ENCODE assay signal across 12 cellular contexts in genomic region chr19:17489392-17490030, GRCh38. TPM values are rescaled to one million over a fixed set of nuclear protein-coding genes. Genes with fewer than 3 reads are reported as not detected.
DNase-seq lines count a peak whose midpoint lies in the region; ATAC-seq, FAIRE-seq and TF ChIP-seq lines count a peak whose summit lies in the region.
"Had no signal": no experiment of that assay in that cellular context is flagged by ENCODE, and none has a peak within 500 bp of the region (broad histone marks: within the 10 kb centered on the region; RNA-seq: fewer than 3 reads in every experiment).

No MANE protein-coding gene starts in this region.

- H3K27me3 Mint-ChIP-seq in activated T-helper 1 cell treated with anti-CD3 and anti-CD28 coated beads, Interleukin-12 subunit alpha, Interleukin-12 subunit beta, Interleukin-2, Interleukin-4 antibody, amounts not matched to agents 30 ng/mL and 10 ng/mL and 1 ng/mL, durations not matched to agents 14 hours and 24 hours and 36 hours (ENCODE audit: insufficient read depth) = peaks cover 2% of the 10 kb centered on the region

- FAIRE-seq in HepG2 (lab: Jason Lieb, UNC) = no peak

- CTCF ChIA-PET in HepG2 (lab: Yijun Ruan, JAX; ENCODE audit: low intra/inter-chr PET ratio, low total read pairs) = no interaction called here

- peaks cover 0 to 32% (median 13%) of the 10 kb centered on the region in 12 donors for H3K4me1 ChIP-seq in heart left ventricle
- H3K4me1 ChIP-seq in HepG2 (ENCODE audit: insufficient read depth, low read length) = peaks cover 18% of the 10 kb centered on the region
- H3K4me1 ChIP-seq in uterus = no peaks in the 10 kb centered on the region

- WGBS in heart left ventricle, 4 donors = 71 to 78% (median 73%) methylated on average over 9 of the region's 9 CpGs
- 94% methylated on average over 9 of the region's 9 CpGs for WGBS in HepG2 (ENCODE audit: low lambda C conversion rate)

- POLR2A ChIA-PET in HepG2 (lab: Yijun Ruan, JAX) = no interaction called here

- peak overlapping the region in 8 of 12 donors; percentile 19 to 67 (median 40) for H3K27ac ChIP-seq in heart left ventricle
- no peak overlapping the region for H3K27ac ChIP-seq in HepG2 (ENCODE audit: extremely low read length, insufficient read depth, low read length)
- H3K27ac ChIP-seq in substantia nigra (ENCODE audit: low read depth, low read length, poor library complexity, severe bottlenecking) = peak overlapping the region; percentile 52
- H3K27ac ChIP-seq in uterus = no peak overlapping the region
- H3K27ac ChIP-seq: ovary had no signal

- H4K20me1 ChIP-seq in HepG2 (ENCODE audit: insufficient read depth, low read length) = 0 out of 2 replicates have a peak, but pooled peaks cover 4% of the 10 kb centered on the region

- no peaks in the 10 kb centered on the region for H3K9me3 Mint-ChIP-seq in activated T-helper 1 cell treated with anti-CD3 and anti-CD28 coated beads, Interleukin-12 subunit alpha, Interleukin-12 subunit beta, Interleukin-2, Interleukin-4 antibody, amounts not matched to agents 30 ng/mL and 10 ng/mL and 1 ng/mL, durations not matched to agents 14 hours and 24 hours and 36 hours

- no peaks in the 10 kb centered on the region for H3K27me3 ChIP-seq in heart left ventricle
- no peaks in the 10 kb centered on the region for H3K27me3 ChIP-seq in HepG2 (ENCODE audit: control insufficient read depth in 1 of 2, insufficient read depth in 2 of 2, low read length in 2 of 2)
- H3K27me3 ChIP-seq in uterus = no peaks in the 10 kb centered on the region
- H3K27me3 ChIP-seq: adrenal gland, ovary had no signal

- no peak overlapping the region for H3K9ac ChIP-seq in HepG2 (ENCODE audit: insufficient read depth, low read depth, low read length)

- H3K9me3 ChIP-seq in heart left ventricle (no peaks in the 10 kb centered on the region), HepG2 (ENCODE audit: low read length) (no peaks in the 10 kb centered on the region), uterus (no peaks in the 10 kb centered on the region)
- H3K9me3 ChIP-seq: adrenal gland, ovary had no signal

- DNase-seq in heart left ventricle (peak in 1 of 5 donors; percentile 21), left cardiac atrium (no peak), HepG2 (ENCODE audit: low spot score) (no peak), substantia nigra (lab: John Stamatoyannopoulos, UW) (no peak), uterus (no peak), NCI-H1417 (lab: John Stamatoyannopoulos, UW) (no peak)
- DNase-seq in activated T-helper 1 cell treated with anti-CD3 and anti-CD28 coated beads, Interleukin-12 subunit alpha, Interleukin-12 subunit beta, Interleukin-2, Interleukin-4 antibody, amounts not matched to agents 30 ng/mL and 10 ng/mL and 1 ng/mL, durations not matched to agents 14 hours and 24 hours and 36 hours (ENCODE audit: low spot score) = no peak

- in situ Hi-C loops in HepG2 (cut with HindIII; ENCODE audit: extremely low pct_ligation_motif_present, low pct_unique_long_range_greater_than_20kb) = no loop called here

- H3K4me3 ChIP-seq in heart left ventricle = no peak overlapping the region
- H3K4me3 ChIP-seq in HepG2 (replicated peaks in 1 of 3; ENCODE audit: insufficient read depth in 1 of 3, low read depth in 2 of 3, low read length in 3 of 3) = no peak overlapping the region
- H3K4me3 ChIP-seq in uterus = no peak overlapping the region
- H3K4me3 ChIP-seq: adrenal gland, ovary had no signal

- H3K79me2 ChIP-seq in HepG2 (ENCODE audit: insufficient read depth, low read length) = no peaks in the 10 kb centered on the region

- intact Hi-C loops in heart left ventricle (cut with DNase I) (loop anchor here in 1 of 10 donors (10.0 kb wide), 1 partner anchor 615 kb away; no protein-coding TSS in a partner anchor), left cardiac atrium (cut with DNase I) (no loop called here), HepG2 (cut with micrococcal nuclease; ENCODE audit: unreplicated experiment) (no loop called here), uterus (cut with DNase I; ENCODE audit: low total_unique reads) (no loop called here)
- intact Hi-C loops in activated T-helper 1 cell treated with anti-CD3 and anti-CD28 coated beads, Interleukin-12 subunit alpha, Interleukin-12 subunit beta, Interleukin-2, Interleukin-4 antibody, amounts not matched to agents 30 ng/mL and 10 ng/mL and 1 ng/mL, durations not matched to agents 14 hours and 24 hours and 36 hours (cut with micrococcal nuclease) = no loop called here

- peaks cover 7% of the 10 kb centered on the region for H3K4me1 Mint-ChIP-seq in activated T-helper 1 cell treated with anti-CD3 and anti-CD28 coated beads, Interleukin-12 subunit alpha, Interleukin-12 subunit beta, Interleukin-2, Interleukin-4 antibody, amounts not matched to agents 30 ng/mL and 10 ng/mL and 1 ng/mL, durations not matched to agents 14 hours and 24 hours and 36 hours (ENCODE audit: low read depth)

- H3K4me3 Mint-ChIP-seq in activated T-helper 1 cell treated with anti-CD3 and anti-CD28 coated beads, Interleukin-12 subunit alpha, Interleukin-12 subunit beta, Interleukin-2, Interleukin-4 antibody, amounts not matched to agents 30 ng/mL and 10 ng/mL and 1 ng/mL, durations not matched to agents 14 hours and 24 hours and 36 hours = no peak overlapping the region

- no peak overlapping the region for H3K4me2 ChIP-seq in HepG2 (ENCODE audit: low read depth, low read length)

- peak overlapping the region; percentile 26 for H3K27ac Mint-ChIP-seq in activated T-helper 1 cell treated with anti-CD3 and anti-CD28 coated beads, Interleukin-12 subunit alpha, Interleukin-12 subunit beta, Interleukin-2, Interleukin-4 antibody, amounts not matched to agents 30 ng/mL and 10 ng/mL and 1 ng/mL, durations not matched to agents 14 hours and 24 hours and 36 hours

- BruUV-seq in HepG2 (replicated peaks; lab: Mats Ljungman, UMichigan) = no TSS peak

- ATAC-seq in heart left ventricle = peak in 1 of 4 donors; percentile 53
- ATAC-seq in left cardiac atrium = no peak
- ATAC-seq in HepG2 = no peak
- no peak for ATAC-seq in GM18498 (IDR thresholded peaks at IDR 0.05; ENCODE audit: unreplicated experiment)

- H3K36me3 Mint-ChIP-seq in activated T-helper 1 cell treated with anti-CD3 and anti-CD28 coated beads, Interleukin-12 subunit alpha, Interleukin-12 subunit beta, Interleukin-2, Interleukin-4 antibody, amounts not matched to agents 30 ng/mL and 10 ng/mL and 1 ng/mL, durations not matched to agents 14 hours and 24 hours and 36 hours (ENCODE audit: low read depth) = no peaks in the 10 kb centered on the region

- peaks cover 0 to 51% (median 16%) of the 10 kb centered on the region in 9 donors for H3K36me3 ChIP-seq in heart left ventricle
- H3K36me3 ChIP-seq in HepG2 (replicated peaks in 1 of 2; ENCODE audit: control insufficient read depth in 1 of 2, insufficient read depth in 2 of 2, low read length in 2 of 2) = peaks cover 1 to 4% of the 10 kb centered on the region in 2 experiments; a peak in 1 of 5 replicates
- H3K36me3 ChIP-seq in uterus = no peaks in the 10 kb centered on the region
- H3K36me3 ChIP-seq: ovary had no signal

- TF ChIP-seq POLR2A in heart left ventricle (IDR thresholded peaks at IDR 0.05) (no peak), HepG2 (IDR thresholded peaks at IDR 0.05; ENCODE audit: insufficient read depth in 1 of 2, low read depth in 2 of 2, low read length in 2 of 2) (no peak), uterus (IDR thresholded peaks at IDR 0.05) (no peak)

- no peak overlapping the region for H2AFZ ChIP-seq in HepG2 (ENCODE audit: low read length)

- TF ChIP-seq RAD21 in HepG2 (CRISPR knock-in tag; IDR thresholded peaks at IDR 0.05) = no peak

- TF ChIP-seq CTCF in heart left ventricle (IDR thresholded peaks at IDR 0.05) (no peak), HepG2 (CRISPR knock-in tag; IDR thresholded peaks at IDR 0.05) (no peak), uterus (IDR thresholded peaks at IDR 0.05) (no peak)

- TF ChIP-seq EP300 in HepG2 (IDR thresholded peaks at IDR 0.05; ENCODE audit: low read depth in 2 of 2, low read length in 2 of 2) (no peak), HepG2 (CRISPR knock-in tag; IDR thresholded peaks at IDR 0.05; ENCODE audit: borderline replicate concordance) (no peak)

RNA-seq across cellular contexts. Expression of gene SLC27A1, which starts 19.2 kb away (rescaled TPM):
- total RNA-seq in heart left ventricle (10 to 100 TPM; 32.6 to 70.3 (median 52.7) TPM), left cardiac atrium (10 to 100 TPM; 33.4 to 55.1 TPM), HepG2 (2016; rRNA removed; fragmentation: Illumina TruSeq; extraction: Trizol) (1.7 and 4.1 TPM in 2 replicates), uterus (10 to 100 TPM in 3 of 4 donors, 1 to 10 TPM in 1; 7.1 to 36.5 (median 26.9) TPM)
- polyA plus RNA-seq in heart left ventricle (10 to 100 TPM; 22.1 to 47.6 TPM), HepG2 (2011; rRNA removed) (8.7 and 8.8 TPM in 2 replicates)
- 1.7 and 2.0 TPM in 2 replicates for total RNA-seq in activated T-helper 1 cell treated with anti-CD3 and anti-CD28 coated beads, Interleukin-12 subunit alpha, Interleukin-12 subunit beta, Interleukin-2, Interleukin-4 antibody, amounts not matched to agents 30 ng/mL and 10 ng/mL and 1 ng/mL, durations not matched to agents 14 hours and 24 hours and 36 hours
- total RNA-seq in HepG2 (2016; cell fraction: cytosol; rRNA removed; fragmentation: Illumina TruSeq; extraction: Trizol; ENCODE audit: low read depth) = 0.71 and 0.79 TPM in 2 replicates
- total RNA-seq in HepG2 (2016; cell fraction: insoluble cytoplasmic fraction; rRNA removed; fragmentation: Illumina TruSeq; extraction: Trizol) = 1.7 and 4.7 TPM in 2 replicates
- total RNA-seq in HepG2 (2016; cell fraction: membrane; rRNA removed; fragmentation: Illumina TruSeq; extraction: Trizol) = 1.8 and 2.2 TPM in 2 replicates
- total RNA-seq in HepG2 (2016; cell fraction: nucleus; rRNA removed; fragmentation: Illumina TruSeq; extraction: Trizol) = 4.2 and 7.1 TPM in 2 replicates
- polyA plus RNA-seq in HepG2 (2011; cell fraction: cytosol; rRNA removed) = 5.6 and 8.5 TPM in 2 replicates
- polyA plus RNA-seq in HepG2 (2011; cell fraction: nucleus; rRNA removed) = 30.2 and 36.7 TPM in 2 replicates
- polyA plus RNA-seq in HepG2 (2012) = 4.1 and 6.3 TPM in 2 replicates
- polyA plus RNA-seq in HepG2 (2016; cell fraction: cytosol; fragmentation: Illumina TruSeq; extraction: Trizol; ENCODE audit: low read depth) = 0.52 and 0.53 TPM in 2 replicates
- polyA plus RNA-seq in HepG2 (2016; cell fraction: insoluble cytoplasmic fraction; fragmentation: Illumina TruSeq; extraction: Trizol; ENCODE audit: low read depth) = 1.3 and 1.7 TPM in 2 replicates
- 0.94 and 1.2 TPM in 2 replicates for polyA plus RNA-seq in HepG2 (2016; cell fraction: membrane; fragmentation: Illumina TruSeq; extraction: Trizol; ENCODE audit: low read depth)
- polyA plus RNA-seq in HepG2 (2016; cell fraction: nucleus; fragmentation: Illumina TruSeq; extraction: Trizol; ENCODE audit: insufficient read depth, low read depth) = 9.9 and 10.8 TPM in 2 replicates
- 1.1 and 18.4 TPM in 2 replicates for polyA minus RNA-seq in HepG2 (2011; rRNA and poly(A)+ RNA removed; ENCODE audit: low replicate concordance)
- polyA minus RNA-seq in HepG2 (2011; cell fraction: cytosol; rRNA and poly(A)+ RNA removed) = 7.5 and 11.5 TPM in 2 replicates
- polyA minus RNA-seq in HepG2 (2011; cell fraction: nucleus; rRNA and poly(A)+ RNA removed) = 5.5 and 9.3 TPM in 2 replicates

RNA-seq across cellular contexts. Expression of gene PGLS, which starts 21.9 kb away (rescaled TPM):
- total RNA-seq in heart left ventricle (10 to 100 TPM; 15.5 to 57.1 (median 27.0) TPM), left cardiac atrium (10 to 100 TPM; 28.6 to 37.3 TPM), HepG2 (2016; rRNA removed; fragmentation: Illumina TruSeq; extraction: Trizol) (33.8 and 36.7 TPM in 2 replicates), uterus (10 to 100 TPM; 16.9 to 41.0 (median 34.1) TPM)
- polyA plus RNA-seq in heart left ventricle (10 to 100 TPM; 28.8 to 45.9 TPM), HepG2 (2011; rRNA removed) (43.8 and 49.1 TPM in 2 replicates)
- total RNA-seq in activated T-helper 1 cell treated with anti-CD3 and anti-CD28 coated beads, Interleukin-12 subunit alpha, Interleukin-12 subunit beta, Interleukin-2, Interleukin-4 antibody, amounts not matched to agents 30 ng/mL and 10 ng/mL and 1 ng/mL, durations not matched to agents 14 hours and 24 hours and 36 hours = 58.9 and 61.3 TPM in 2 replicates
- 28.7 and 30.6 TPM in 2 replicates for total RNA-seq in HepG2 (2016; cell fraction: cytosol; rRNA removed; fragmentation: Illumina TruSeq; extraction: Trizol; ENCODE audit: low read depth)
- 31.6 and 33.6 TPM in 2 replicates for total RNA-seq in HepG2 (2016; cell fraction: insoluble cytoplasmic fraction; rRNA removed; fragmentation: Illumina TruSeq; extraction: Trizol)
- 36.0 and 41.5 TPM in 2 replicates for total RNA-seq in HepG2 (2016; cell fraction: membrane; rRNA removed; fragmentation: Illumina TruSeq; extraction: Trizol)
- 18.4 and 23.5 TPM in 2 replicates for total RNA-seq in HepG2 (2016; cell fraction: nucleus; rRNA removed; fragmentation: Illumina TruSeq; extraction: Trizol)
- polyA plus RNA-seq in HepG2 (2011; cell fraction: cytosol; rRNA removed) = 33.3 and 59.8 TPM in 2 replicates
- polyA plus RNA-seq in HepG2 (2011; cell fraction: nucleus; rRNA removed) = 74.2 and 74.7 TPM in 2 replicates
- 26.9 and 37.3 TPM in 2 replicates for polyA plus RNA-seq in HepG2 (2012)
- 48.8 and 52.7 TPM in 2 replicates for polyA plus RNA-seq in HepG2 (2016; cell fraction: cytosol; fragmentation: Illumina TruSeq; extraction: Trizol; ENCODE audit: low read depth)
- polyA plus RNA-seq in HepG2 (2016; cell fraction: insoluble cytoplasmic fraction; fragmentation: Illumina TruSeq; extraction: Trizol; ENCODE audit: low read depth) = 50.4 and 56.4 TPM in 2 replicates
- 55.3 and 57.7 TPM in 2 replicates for polyA plus RNA-seq in HepG2 (2016; cell fraction: membrane; fragmentation: Illumina TruSeq; extraction: Trizol; ENCODE audit: low read depth)
- polyA plus RNA-seq in HepG2 (2016; cell fraction: nucleus; fragmentation: Illumina TruSeq; extraction: Trizol; ENCODE audit: insufficient read depth, low read depth) = 47.8 and 49.3 TPM in 2 replicates
- polyA minus RNA-seq in HepG2 (2011; rRNA and poly(A)+ RNA removed; ENCODE audit: low replicate concordance) = 83.1 and 129 TPM in 2 replicates
- polyA minus RNA-seq in HepG2 (2011; cell fraction: cytosol; rRNA and poly(A)+ RNA removed) = 36.2 and 38.6 TPM in 2 replicates
- polyA minus RNA-seq in HepG2 (2011; cell fraction: nucleus; rRNA and poly(A)+ RNA removed) = 19.7 and 23.1 TPM in 2 replicates

RNA-seq across cellular contexts. Expression of gene NXNL1, which starts 28.8 kb away (rescaled TPM):
- 1 to 10 TPM in 1 of 9 donors, under 1 TPM in 3, not detected in 5; 0.32 to 1.1 (median 0.57) TPM for total RNA-seq in heart left ventricle
- under 1 TPM in 1 of 2 donors, not detected in 1; 0.69 TPM for polyA plus RNA-seq in heart left ventricle
- total RNA-seq in left cardiac atrium = under 1 TPM in 1 of 2 donors, not detected in 1; 0.56 TPM
- not detected in 2 replicates for total RNA-seq in activated T-helper 1 cell treated with anti-CD3 and anti-CD28 coated beads, Interleukin-12 subunit alpha, Interleukin-12 subunit beta, Interleukin-2, Interleukin-4 antibody, amounts not matched to agents 30 ng/mL and 10 ng/mL and 1 ng/mL, durations not matched to agents 14 hours and 24 hours and 36 hours
- total RNA-seq in HepG2 (2016; rRNA removed; fragmentation: Illumina TruSeq; extraction: Trizol) = not detected in 2 replicates
- total RNA-seq in HepG2 (2016; cell fraction: cytosol; rRNA removed; fragmentation: Illumina TruSeq; extraction: Trizol; ENCODE audit: low read depth) = not detected in 2 replicates
- total RNA-seq in HepG2 (2016; cell fraction: insoluble cytoplasmic fraction; rRNA removed; fragmentation: Illumina TruSeq; extraction: Trizol) = not detected in 2 replicates
- total RNA-seq in HepG2 (2016; cell fraction: membrane; rRNA removed; fragmentation: Illumina TruSeq; extraction: Trizol) = not detected in 2 replicates
- not detected in 2 replicates for total RNA-seq in HepG2 (2016; cell fraction: nucleus; rRNA removed; fragmentation: Illumina TruSeq; extraction: Trizol)
- polyA plus RNA-seq in HepG2 (2011; rRNA removed) = not detected in 2 replicates
- polyA plus RNA-seq in HepG2 (2011; cell fraction: cytosol; rRNA removed) = not detected in 2 replicates
- not detected in 2 replicates for polyA plus RNA-seq in HepG2 (2011; cell fraction: nucleus; rRNA removed)
- polyA plus RNA-seq in HepG2 (2012) = not detected in 2 replicates
- polyA plus RNA-seq in HepG2 (2016; cell fraction: cytosol; fragmentation: Illumina TruSeq; extraction: Trizol; ENCODE audit: low read depth) = not detected in 2 replicates
- not detected in 2 replicates for polyA plus RNA-seq in HepG2 (2016; cell fraction: insoluble cytoplasmic fraction; fragmentation: Illumina TruSeq; extraction: Trizol; ENCODE audit: low read depth)
- not detected in 2 replicates for polyA plus RNA-seq in HepG2 (2016; cell fraction: membrane; fragmentation: Illumina TruSeq; extraction: Trizol; ENCODE audit: low read depth)
- not detected in 2 replicates for polyA plus RNA-seq in HepG2 (2016; cell fraction: nucleus; fragmentation: Illumina TruSeq; extraction: Trizol; ENCODE audit: insufficient read depth, low read depth)
- not detected in 2 replicates for polyA minus RNA-seq in HepG2 (2011; rRNA and poly(A)+ RNA removed; ENCODE audit: low replicate concordance)
- polyA minus RNA-seq in HepG2 (2011; cell fraction: cytosol; rRNA and poly(A)+ RNA removed) = not detected in 2 replicates
- polyA minus RNA-seq in HepG2 (2011; cell fraction: nucleus; rRNA and poly(A)+ RNA removed) = not detected in 2 replicates
- not detected for total RNA-seq in uterus
- total RNA-seq: G401, left ventricle myocardium superior, ovary had no signal

RNA-seq across cellular contexts. Expression of gene TMEM221, which starts 41.0 kb away (rescaled TPM):
- under 1 TPM in 1 of 9 donors, not detected in 8; 0.52 TPM for total RNA-seq in heart left ventricle
- polyA plus RNA-seq in heart left ventricle = under 1 TPM in 1 of 2 donors, not detected in 1; 0.04 TPM
- total RNA-seq in left cardiac atrium = under 1 TPM; 0.18 to 0.21 TPM
- not detected in 2 replicates for total RNA-seq in activated T-helper 1 cell treated with anti-CD3 and anti-CD28 coated beads, Interleukin-12 subunit alpha, Interleukin-12 subunit beta, Interleukin-2, Interleukin-4 antibody, amounts not matched to agents 30 ng/mL and 10 ng/mL and 1 ng/mL, durations not matched to agents 14 hours and 24 hours and 36 hours
- 0.55 and 0.77 TPM in 2 replicates for total RNA-seq in HepG2 (2016; rRNA removed; fragmentation: Illumina TruSeq; extraction: Trizol)
- 0.51 and 0.53 TPM in 2 replicates for total RNA-seq in HepG2 (2016; cell fraction: cytosol; rRNA removed; fragmentation: Illumina TruSeq; extraction: Trizol; ENCODE audit: low read depth)
- total RNA-seq in HepG2 (2016; cell fraction: insoluble cytoplasmic fraction; rRNA removed; fragmentation: Illumina TruSeq; extraction: Trizol) = 0.39 and 0.50 TPM in 2 replicates
- total RNA-seq in HepG2 (2016; cell fraction: membrane; rRNA removed; fragmentation: Illumina TruSeq; extraction: Trizol) = 0.46 and 0.62 TPM in 2 replicates
- total RNA-seq in HepG2 (2016; cell fraction: nucleus; rRNA removed; fragmentation: Illumina TruSeq; extraction: Trizol) = 0.94 and 1.4 TPM in 2 replicates
- 0.27 and 0.33 TPM in 2 replicates for polyA plus RNA-seq in HepG2 (2011; rRNA removed)
- polyA plus RNA-seq in HepG2 (2011; cell fraction: cytosol; rRNA removed) = 0.19 and 0.24 TPM in 2 replicates
- 0.61 and 0.64 TPM in 2 replicates for polyA plus RNA-seq in HepG2 (2011; cell fraction: nucleus; rRNA removed)
- 0.43 and 0.50 TPM in 2 replicates for polyA plus RNA-seq in HepG2 (2012)
- polyA plus RNA-seq in HepG2 (2016; cell fraction: cytosol; fragmentation: Illumina TruSeq; extraction: Trizol; ENCODE audit: low read depth) = 0.25 and 0.32 TPM in 2 replicates
- polyA plus RNA-seq in HepG2 (2016; cell fraction: insoluble cytoplasmic fraction; fragmentation: Illumina TruSeq; extraction: Trizol; ENCODE audit: low read depth) = 0.28 and 0.31 TPM in 2 replicates
- polyA plus RNA-seq in HepG2 (2016; cell fraction: membrane; fragmentation: Illumina TruSeq; extraction: Trizol; ENCODE audit: low read depth) = 0.24 and 0.40 TPM in 2 replicates
- 1.3 and 2.0 TPM in 2 replicates for polyA plus RNA-seq in HepG2 (2016; cell fraction: nucleus; fragmentation: Illumina TruSeq; extraction: Trizol; ENCODE audit: insufficient read depth, low read depth)
- 0.14 and 0.36 TPM in 2 replicates for polyA minus RNA-seq in HepG2 (2011; rRNA and poly(A)+ RNA removed; ENCODE audit: low replicate concordance)
- not detected in 2 replicates for polyA minus RNA-seq in HepG2 (2011; cell fraction: cytosol; rRNA and poly(A)+ RNA removed)
- 0.52 TPM in 1 of 2 replicates, not detected in the other for polyA minus RNA-seq in HepG2 (2011; cell fraction: nucleus; rRNA and poly(A)+ RNA removed)
- 10 to 100 TPM in 1 of 4 donors, 1 to 10 TPM in 2, not detected in 1; 2.2 to 16.5 (median 3.9) TPM for total RNA-seq in uterus
- total RNA-seq: left ventricle myocardium superior had no signal

Comparison
In these comparisons a context has a peak if more than half of its experiments do, and no peak if none do; other contexts are left out.
1. H3K27ac ChIP-seq: peak in heart left ventricle (8 of 12) and substantia nigra (single experiment); none in HepG2 (single experiment) and uterus (0 of 2).